8 cellular contexts compared by ENCODE assay signal in the genomic region with DNA sequence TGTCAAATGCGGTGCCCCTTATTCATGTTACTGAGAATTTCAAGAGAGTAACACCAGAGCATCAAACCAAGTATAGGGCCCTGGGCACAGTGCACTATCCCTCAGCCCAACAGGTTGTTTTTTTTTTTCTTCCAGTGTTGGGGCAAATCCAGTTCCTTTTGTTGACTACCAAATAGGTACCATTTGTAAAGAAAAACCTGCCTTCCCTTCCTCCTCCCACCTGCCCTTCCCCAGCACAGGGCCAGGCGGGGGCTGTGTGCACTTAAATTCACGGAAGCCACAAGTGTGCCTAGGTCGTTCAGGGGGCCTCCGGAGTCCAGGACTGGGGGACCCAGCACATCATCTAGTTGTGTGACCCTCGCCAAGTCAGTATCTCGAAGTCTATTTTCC. TPM values are rescaled to one million over a fixed set of nuclear protein-coding genes. Genes with fewer than 3 reads are reported as not detected.
DNase-seq lines count a peak whose midpoint lies in the region; ATAC-seq and TF ChIP-seq lines count a peak whose summit lies in the region.

No MANE protein-coding gene starts in this region.

- H3K4me3 Mint-ChIP-seq in CD14-positive monocyte, result peak overlapping the region; percentile 85 to 94

- peaks cover 47 to 51% of the 10 kb centered on the region in 2 donors for H3K36me3 Mint-ChIP-seq in CD14-positive monocyte

- no peaks in the 10 kb centered on the region for H3K27me3 ChIP-seq in mesenchymal stem cell (ENCODE audit: control insufficient read depth in 1 of 2, insufficient read depth in 1 of 2, low read length in 2 of 2)

- intact Hi-C loops in CD14-positive monocyte (cut with micrococcal nuclease), result loop anchor here in 1 of 2 donors (5.0 kb wide), 1 partner anchor 34 kb away; no protein-coding TSS in a partner anchor

- TF ChIP-seq CTCF in CD14-positive monocyte (IDR thresholded peaks at IDR 0.05) (no peak), astrocyte of the spinal cord (IDR thresholded peaks at IDR 0.05; ENCODE audit: low read depth, low read length) (no peak)

- H3K4me3 ChIP-seq in astrocyte of the spinal cord (ENCODE audit: low read depth, low read length) (peak overlapping the region; percentile 56), mesenchymal stem cell (ENCODE audit: insufficient read depth in 1 of 2, low read depth in 1 of 2, low read length in 2 of 2) (peak overlapping the region; percentile 81 to 84)

- H3K4me1 ChIP-seq in mesenchymal stem cell (ENCODE audit: control insufficient read depth, insufficient read depth, low read depth, low read length), result peaks cover 9% of the 10 kb centered on the region

- no peak overlapping the region for H2BK15ac ChIP-seq in mesenchymal stem cell (ENCODE audit: low read depth, poor library complexity, severe bottlenecking)

- peak overlapping the region in 1 of 2 experiments; percentile 85 for H3K14ac ChIP-seq in mesenchymal stem cell (ENCODE audit: low read length in 2 of 2)

- H2BK5ac ChIP-seq in mesenchymal stem cell (ENCODE audit: low read depth, low read length, poor library complexity, severe bottlenecking), result no peak overlapping the region

- H3K23ac ChIP-seq in mesenchymal stem cell (ENCODE audit: low read length in 2 of 2), result peak overlapping the region in 1 of 2 experiments; percentile 57

- H3K27me3 Mint-ChIP-seq in CD14-positive monocyte (ENCODE audit: low read depth in 3 of 3), result peaks cover 0 to 1% (median 0%) of the 10 kb centered on the region in 3 donors

- ATAC-seq in HG03097 (IDR thresholded peaks at IDR 0.05; ENCODE audit: low FRiP score, unreplicated experiment) (peak; percentile 4), GM18861 (IDR thresholded peaks at IDR 0.05; ENCODE audit: unreplicated experiment) (no peak)

- no peak overlapping the region for H3K27ac ChIP-seq in mesenchymal stem cell (ENCODE audit: low read length, poor library complexity, severe bottlenecking)

- no peaks in the 10 kb centered on the region for H3K9me3 Mint-ChIP-seq in CD14-positive monocyte

- H4K8ac ChIP-seq in mesenchymal stem cell (ENCODE audit: low read length), result peak overlapping the region; percentile 93

- no peak for DNase-seq in CD14-positive monocyte (ENCODE audit: low spot score)
- no peak for DNase-seq in astrocyte of the spinal cord (ENCODE audit: low read depth, low spot score)
- DNase-seq in mesenchymal stem cell, result no peak
- DNase-seq in NCI-H1105 (lab: John Stamatoyannopoulos, UW), result no peak
- DNase-seq in kidney glomerular epithelial cell (lab: John Stamatoyannopoulos, UW), result no peak
- no peak for DNase-seq in anterior cingulate cortex (lab: John Stamatoyannopoulos, UW)

- H3K36me3 ChIP-seq in mesenchymal stem cell (ENCODE audit: control insufficient read depth in 1 of 2, insufficient read depth in 2 of 2, low read depth in 1 of 2, low read length in 2 of 2), result peaks cover 19 to 43% of the 10 kb centered on the region in 2 experiments

- H4K91ac ChIP-seq in mesenchymal stem cell (ENCODE audit: low read length), result peak overlapping the region; percentile 84

- H2BK120ac ChIP-seq in mesenchymal stem cell (ENCODE audit: low read depth, low read length), result no peak overlapping the region

- peak overlapping the region; percentile 88 to 92 for H3K18ac ChIP-seq in mesenchymal stem cell (ENCODE audit: low read depth in 1 of 2, low read length in 2 of 2)

- H3K79me1 ChIP-seq in mesenchymal stem cell (replicated peaks; ENCODE audit: low read length, poor library complexity, severe bottlenecking), result peaks cover 8% of the 10 kb centered on the region

- peak overlapping the region in 1 of 2 experiments; percentile 51 for H2BK12ac ChIP-seq in mesenchymal stem cell (ENCODE audit: low read length in 2 of 2)

- peak overlapping the region; percentile 90 for H3K9ac ChIP-seq in mesenchymal stem cell (ENCODE audit: low read length)

- H3K4me2 ChIP-seq in mesenchymal stem cell (ENCODE audit: low read length, poor library complexity, severe bottlenecking), result peak overlapping the region; percentile 77

- peaks cover 33% of the 10 kb centered on the region for H3K4me1 Mint-ChIP-seq in CD14-positive monocyte

- no peaks in the 10 kb centered on the region for H3K9me3 ChIP-seq in mesenchymal stem cell (ENCODE audit: control insufficient read depth, low read length)

- WGBS in mesenchymal stem cell, result 77% methylated on average over 7 of the region's 7 CpGs

- H3K4ac ChIP-seq in mesenchymal stem cell (ENCODE audit: low read depth in 1 of 2, low read length in 2 of 2), result peak overlapping the region; percentile 71

- in situ Hi-C loops in astrocyte of the spinal cord (cut with HindIII; ENCODE audit: low sequenced_read_pairs), result no loop called here

- peak overlapping the region; percentile 88 to 95 (median 94) for H3K27ac Mint-ChIP-seq in CD14-positive monocyte

- H2AFZ ChIP-seq in mesenchymal stem cell (ENCODE audit: low read depth, low read length), result peak overlapping the region; percentile 21

- no peak overlapping the region for H2AK5ac ChIP-seq in mesenchymal stem cell (ENCODE audit: low read length, severe bottlenecking)

RNA-seq across cellular contexts. Expression of gene SFXN4, which starts 0.6 kb away (rescaled TPM):
- polyA plus RNA-seq in CD14-positive monocyte, result 10 to 100 TPM; 18.3 to 20.4 TPM
- 14.4 TPM for polyA plus RNA-seq in mesenchymal stem cell (2013, experiment 1 of 2)
- polyA plus RNA-seq in mesenchymal stem cell (2013, experiment 2 of 2), result 17.1 TPM

RNA-seq across cellular contexts. Expression of gene PRDX3, which starts 12.5 kb away (rescaled TPM):
- 100 to 1,000 TPM; 410 to 459 TPM for polyA plus RNA-seq in CD14-positive monocyte
- polyA plus RNA-seq in mesenchymal stem cell (2013, experiment 1 of 2), result 95.8 TPM
- polyA plus RNA-seq in mesenchymal stem cell (2013, experiment 2 of 2), result 97.4 TPM

RNA-seq across cellular contexts. Expression of gene GRK5, which starts 41.3 kb away (rescaled TPM):
- 1 to 10 TPM; 1.2 to 2.8 TPM for polyA plus RNA-seq in CD14-positive monocyte
- 56.5 TPM for polyA plus RNA-seq in mesenchymal stem cell (2013, experiment 1 of 2)
- 57.3 TPM for polyA plus RNA-seq in mesenchymal stem cell (2013, experiment 2 of 2)
